Comparison of ENCODE assay signal across 8 cellular contexts in the genomic region with DNA sequence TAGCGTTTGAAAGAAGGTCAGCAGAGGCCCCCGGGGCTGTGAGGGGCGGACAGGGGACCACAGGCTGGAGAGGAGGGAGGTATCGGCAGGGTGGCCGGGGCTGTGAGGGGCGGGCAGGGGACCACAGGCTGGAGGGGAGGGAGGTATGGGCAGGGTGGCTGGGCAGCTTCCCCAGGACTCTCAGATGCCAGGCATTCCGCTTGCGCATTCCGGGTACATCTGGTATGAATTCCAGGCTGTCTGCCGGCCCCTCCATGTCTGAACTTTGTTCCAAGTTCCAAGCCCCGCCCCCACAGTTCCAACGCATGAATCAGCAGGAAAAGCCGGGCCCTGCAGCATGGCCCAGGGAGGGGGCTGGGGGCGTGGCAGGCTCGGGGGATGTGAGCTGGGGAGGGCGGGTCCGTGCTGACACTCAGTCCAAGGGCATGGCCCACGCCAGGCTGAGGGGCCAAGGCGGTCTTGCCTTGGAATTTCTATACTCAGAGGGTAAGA. TPM values are rescaled to one million over a fixed set of nuclear protein-coding genes. Genes with fewer than 3 reads are reported as not detected.
DNase-seq lines count a peak whose midpoint lies in the region; ATAC-seq, FAIRE-seq and TF ChIP-seq lines count a peak whose summit lies in the region.

No MANE protein-coding gene starts in this region.

- TF ChIP-seq POLR2A in H54 (IDR thresholded peaks at IDR 0.05; ENCODE audit: low read depth, low read length), result no peak; the same call in 1 of the 2 replicates

- POLR2A ChIA-PET in AG04450 (lab: Yijun Ruan, JAX), result interaction anchor here (0.6 to 5.5 kb wide), 15 partner anchors 18 to 691 kb away, joined by 3 to 52 read pairs (median 7); a partner anchor contains a TSS

- intact Hi-C loops in dorsolateral prefrontal cortex (cut with DNase I), result loop anchor here in 1 of 2 donors (5.0 to 10.0 kb wide), 2 partner anchors 62 to 150 kb away; a partner anchor contains a TSS
- intact Hi-C loops in left lung (cut with DNase I), result no loop called here

- CTCF ChIA-PET in AG04450 (lab: Charles Lee), result interaction anchor here (1.5 kb wide), 1 partner anchor 46 kb away, joined by 6 read pairs; no protein-coding TSS in a partner anchor

- DNase-seq in AG04450 (ENCODE audit: low read depth, low spot score) (peak; percentile 96), H54 (ENCODE audit: insufficient read length, low spot score) (peak; percentile 85), SK-MEL-5 (ENCODE audit: low read depth, low spot score) (peak; percentile 79), dorsolateral prefrontal cortex (peak in 8 of 10 donors; percentile 56 to 89 (median 81)), left lung (peak; percentile 96)
- peak; percentile 46 for DNase-seq in stimulated activated CD8-positive, alpha-beta memory T cell treated with anti-CD3 and anti-CD28 coated beads, Interleukin-4, amount 100 ng/mL, for 48 hours
- DNase-seq in activated CD4-positive, alpha-beta T cell treated with anti-CD3 and anti-CD28 coated beads for 4 hours, result no peak

- TF ChIP-seq CTCF in AG04450 (IDR thresholded peaks at IDR 0.05; ENCODE audit: low read depth, low read length) (no peak), dorsolateral prefrontal cortex (IDR thresholded peaks at IDR 0.05 in 54 of 56, conservative IDR thresholded peaks at IDR 0.05 in 2 of 56; ENCODE audit: low read depth in 1 of 56, partially characterized antibody in 56 of 56) (no peak), left lung (IDR thresholded peaks at IDR 0.05) (no peak)

- H3K27me3 ChIP-seq in AG04450 (ENCODE audit: control insufficient read depth, insufficient read depth, low read length), result no peaks in the 10 kb centered on the region
- H3K27me3 ChIP-seq in dorsolateral prefrontal cortex, result no peaks in the 10 kb centered on the region
- peaks cover 0 to 13% of the 10 kb centered on the region in 2 donors for H3K27me3 ChIP-seq in left lung

- H3K36me3 ChIP-seq in left lung, result peaks cover 0 to 36% of the 10 kb centered on the region in 2 donors

- H3K4me3 ChIP-seq in AG04450 (ENCODE audit: low read depth, low read length), result peak overlapping the region; percentile 92
- H3K4me3 ChIP-seq in dorsolateral prefrontal cortex, result peak overlapping the region; percentile 51 to 100 (median 92)
- H3K4me3 ChIP-seq in left lung, result peak overlapping the region; percentile 95 to 97

- no peaks in the 10 kb centered on the region; the same call in 1 of the 2 replicates for H3K9me3 ChIP-seq in AG04450 (ENCODE audit: control insufficient read depth, insufficient read depth, low read length)
- no peaks in the 10 kb centered on the region for H3K9me3 ChIP-seq in left lung

- H3K27ac ChIP-seq in AG04450 (ENCODE audit: low read depth, low read length) (peak overlapping the region; percentile 97), dorsolateral prefrontal cortex (peak overlapping the region in 58 of 59 donors; percentile 22 to 100 (median 95)), left lung (peak overlapping the region; percentile 96)

- ATAC-seq in left lung, result peak; percentile 45
- ATAC-seq in GM18907 (IDR thresholded peaks at IDR 0.05; ENCODE audit: unreplicated experiment), result no peak

- FAIRE-seq in H54 (lab: Jason Lieb, UNC), result no peak

- peaks cover 44 to 73% of the 10 kb centered on the region in 2 donors for H3K4me1 ChIP-seq in left lung

- in situ Hi-C loops in SK-MEL-5 (cut with HindIII; ENCODE audit: low pct_unique_long_range_greater_than_20kb, low sequenced_read_pairs), result loop anchor here (10.0 kb wide), 1 partner anchor 70 kb away; no protein-coding TSS in a partner anchor

RNA-seq across cellular contexts. Expression of a gene that starts 4.4 kb away (rescaled TPM):
- polyA plus RNA-seq in AG04450 (2011; rRNA removed), result 3.0 and 3.1 TPM in 2 replicates
- 3.1 and 3.2 TPM in 2 replicates for polyA minus RNA-seq in AG04450 (2011; rRNA and poly(A)+ RNA removed)
- total RNA-seq in SK-MEL-5 (2014; rRNA removed; shearing (Covaris generic)), result 1.7 and 2.0 TPM in 2 replicates
- 2.8 and 3.4 TPM in 2 replicates for polyA plus RNA-seq in SK-MEL-5 (2015; cell fraction: cytosol; rRNA removed)
- polyA plus RNA-seq in SK-MEL-5 (2015; cell fraction: nucleus; rRNA removed), result 2.2 and 2.4 TPM in 2 replicates
- total RNA-seq in dorsolateral prefrontal cortex (1 to 10 TPM in 88 of 120 experiments, under 1 TPM in 32; 0.41 to 3.5 (median 1.3) TPM), left lung (10 to 100 TPM in 1 of 2 donors, 1 to 10 TPM in 1; 7.3 to 14.4 TPM)

RNA-seq across cellular contexts. Expression of a gene that starts 10.0 kb away (rescaled TPM):
- polyA plus RNA-seq in AG04450 (2011; rRNA removed), result 2.9 and 3.6 TPM in 2 replicates
- 5.7 and 6.9 TPM in 2 replicates for polyA minus RNA-seq in AG04450 (2011; rRNA and poly(A)+ RNA removed)
- 5.5 and 5.6 TPM in 2 replicates for total RNA-seq in SK-MEL-5 (2014; rRNA removed; shearing (Covaris generic))
- 6.5 and 14.1 TPM in 2 replicates for polyA plus RNA-seq in SK-MEL-5 (2015; cell fraction: cytosol; rRNA removed)
- 9.9 and 11.1 TPM in 2 replicates for polyA plus RNA-seq in SK-MEL-5 (2015; cell fraction: nucleus; rRNA removed)
- 10 to 100 TPM; 12.9 to 29.4 (median 19.8) TPM for total RNA-seq in dorsolateral prefrontal cortex
- total RNA-seq in left lung, result 10 to 100 TPM; 31.8 to 44.2 TPM

RNA-seq across cellular contexts. Expression of a gene that starts 28.1 kb away (rescaled TPM):
- 0.07 TPM in 1 of 2 replicates, not detected in the other for polyA plus RNA-seq in AG04450 (2011; rRNA removed)
- not detected in 2 replicates for polyA minus RNA-seq in AG04450 (2011; rRNA and poly(A)+ RNA removed)
- total RNA-seq in SK-MEL-5 (2014; rRNA removed; shearing (Covaris generic)), result 0.32 and 0.37 TPM in 2 replicates
- 0.62 and 0.74 TPM in 2 replicates for polyA plus RNA-seq in SK-MEL-5 (2015; cell fraction: cytosol; rRNA removed)
- polyA plus RNA-seq in SK-MEL-5 (2015; cell fraction: nucleus; rRNA removed), result 2.2 TPM in 1 of 2 replicates, not detected in the other
- total RNA-seq in dorsolateral prefrontal cortex (1 to 10 TPM in 115 of 120 experiments, under 1 TPM in 5; 0.48 to 7.8 (median 2.1) TPM), left lung (10 to 100 TPM in 1 of 2 donors, 1 to 10 TPM in 1; 4.2 to 32.6 TPM)

RNA-seq across cellular contexts. Expression of a gene that starts 29.9 kb away (rescaled TPM):
- polyA plus RNA-seq in AG04450 (2011; rRNA removed), result 126 and 161 TPM in 2 replicates
- polyA minus RNA-seq in AG04450 (2011; rRNA and poly(A)+ RNA removed), result 420 and 507 TPM in 2 replicates
- 62.2 and 67.7 TPM in 2 replicates for total RNA-seq in SK-MEL-5 (2014; rRNA removed; shearing (Covaris generic))
- polyA plus RNA-seq in SK-MEL-5 (2015; cell fraction: cytosol; rRNA removed), result 143 and 174 TPM in 2 replicates
- polyA plus RNA-seq in SK-MEL-5 (2015; cell fraction: nucleus; rRNA removed), result 217 and 252 TPM in 2 replicates
- 100 to 1,000 TPM; 220 to 305 (median 265) TPM for total RNA-seq in dorsolateral prefrontal cortex
- 100 to 1,000 TPM; 230 to 268 TPM for total RNA-seq in left lung

RNA-seq across cellular contexts. Expression of a gene that starts 47.3 kb away (rescaled TPM):
- polyA plus RNA-seq in AG04450 (2011; rRNA removed), result 376 and 473 TPM in 2 replicates
- polyA minus RNA-seq in AG04450 (2011; rRNA and poly(A)+ RNA removed), result 64.2 and 93.9 TPM in 2 replicates
- total RNA-seq in SK-MEL-5 (2014; rRNA removed; shearing (Covaris generic)), result 229 and 245 TPM in 2 replicates
- 210 and 228 TPM in 2 replicates for polyA plus RNA-seq in SK-MEL-5 (2015; cell fraction: cytosol; rRNA removed)
- polyA plus RNA-seq in SK-MEL-5 (2015; cell fraction: nucleus; rRNA removed), result 56.7 and 100 TPM in 2 replicates
- total RNA-seq in dorsolateral prefrontal cortex, result 100 to 1,000 TPM in 32 of 120 experiments, 10 to 100 TPM in 88; 32.7 to 130 (median 83.9) TPM
- 100 to 1,000 TPM; 218 to 224 TPM for total RNA-seq in left lung

Comparison
In these comparisons a context has a peak if more than half of its experiments do, and no peak if none do; other contexts are left out.
1. DNase-seq: peak in AG04450 (single experiment), H54 (single experiment), SK-MEL-5 (single experiment), dorsolateral prefrontal cortex (8 of 10), left lung (2 of 2) and stimulated activated CD8-positive, alpha-beta memory T cell treated with anti-CD3 and anti-CD28 coated beads, Interleukin-4, amount 100 ng/mL, for 48 hours (single experiment); none in activated CD4-positive, alpha-beta T cell treated with anti-CD3 and anti-CD28 coated beads for 4 hours (0 of 2).
2. Peak in every context shown above with its lines, with median percentiles within 50 percentile points of each other: H3K27ac ChIP-seq and H3K4me3 ChIP-seq.